In the genomic region with DNA sequence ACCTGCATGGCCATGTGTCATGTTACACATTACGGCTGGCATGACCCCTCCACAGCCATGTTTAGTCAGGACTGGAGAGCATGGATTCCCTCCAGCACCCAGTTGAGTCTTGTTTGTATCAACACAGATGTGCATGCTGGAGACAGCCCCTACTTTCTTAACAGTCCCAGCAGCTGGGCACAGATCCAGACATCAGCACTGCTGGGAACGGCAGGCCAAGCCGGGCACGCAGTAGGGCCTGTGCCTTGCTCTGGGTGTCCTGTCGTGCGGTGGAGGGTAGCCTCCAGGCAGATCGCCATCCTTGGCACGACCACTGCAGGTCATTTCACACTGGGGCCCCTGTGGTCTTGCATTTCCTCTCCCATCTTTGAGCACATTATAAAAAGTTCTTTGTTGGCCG, we compare ENCODE assay signal across 28 cellular contexts.
"Had no signal": no experiment of that assay in that cellular context is flagged by ENCODE, and none has a peak within 500 bp of the region (broad histone marks: within the 10 kb centered on the region; RNA-seq: fewer than 3 reads in every experiment).

No MANE protein-coding gene starts in this region.

- H3K4me1 ChIP-seq: ascending aorta, foreskin keratinocyte had no signal

- DNase-seq: activated CD4-positive, alpha-beta memory T cell treated with anti-CD3 and anti-CD28 coated beads, Interleukin-2, amount 10 ng/mL, durations not matched to agents 7 days and 5 days; activated CD4-positive, alpha-beta T cell treated with anti-CD3 and anti-CD28 coated beads for 1 hour; activated CD4-positive, alpha-beta T cell treated with anti-CD3 and anti-CD28 coated beads for 4 hours; activated CD4-positive, alpha-beta T cell treated with anti-CD3 and anti-CD28 coated beads, Interleukin-2, amount 10 ng/mL, durations not matched to agents 7 days and 5 days; activated CD4-positive, alpha-beta T cell treated with anti-CD3 and anti-CD28 coated beads, Interleukin-2, amount 50 U/mL, for 4 hours; activated CD4-positive, CD25-positive, alpha-beta regulatory T cell; activated CD8-positive, alpha-beta memory T cell treated with anti-CD3 and anti-CD28 coated beads, Interleukin-2, amount 50 U/mL, for 48 hours; activated gamma-delta T cell; activated naive CD4-positive, alpha-beta T cell; activated naive CD4-positive, alpha-beta T cell treated with anti-CD3 and anti-CD28 coated beads, Interleukin-2, amount 10 ng/mL, durations not matched to agents 7 days and 5 days; activated naive CD8-positive, alpha-beta T cell treated with anti-CD3 and anti-CD28 coated beads, Interleukin-2, amount 10 ng/mL, durations not matched to agents 7 days and 5 days; activated T-cell treated with anti-CD3 and anti-CD28 coated beads for 4 hours; activated T-cell treated with anti-CD3 and anti-CD28 coated beads, Interleukin-2, amount 50 U/mL, for 24 hours; activated T-cell treated with anti-CD3 and anti-CD28 coated beads, Interleukin-2, amount 50 U/mL, for 72 hours; dorsolateral prefrontal cortex; effector memory CD4-positive, alpha-beta T cell; endodermal cell; foreskin keratinocyte; SW 1271; T-cell; T-helper 17 cell; T1000 had no signal

- H3K4me3 ChIP-seq: ascending aorta, coronary artery, dorsolateral prefrontal cortex, gastroesophageal sphincter had no signal

- FAIRE-seq: bronchial epithelial cell had no signal

- H3K27ac ChIP-seq: ascending aorta, coronary artery, dorsolateral prefrontal cortex, foreskin keratinocyte, gastroesophageal sphincter had no signal

- H3K36me3 ChIP-seq: ascending aorta, gastroesophageal sphincter had no signal

- H3K27me3 ChIP-seq: ascending aorta, foreskin keratinocyte, gastroesophageal sphincter had no signal

- ATAC-seq: activated naive CD4-positive, alpha-beta T cell treated with anti-CD3 and anti-CD28 coated beads, Interleukin-2, amount 50 U/mL, for 72 hours; activated T-cell treated with anti-CD3 and anti-CD28 coated beads, Interleukin-2, amount 50 U/mL, for 72 hours; esophagus mucosa; foreskin keratinocyte; gastroesophageal sphincter; T-cell; T-helper 17 cell had no signal
